ENCODE assay signal across 9 cellular contexts in the genomic region with DNA sequence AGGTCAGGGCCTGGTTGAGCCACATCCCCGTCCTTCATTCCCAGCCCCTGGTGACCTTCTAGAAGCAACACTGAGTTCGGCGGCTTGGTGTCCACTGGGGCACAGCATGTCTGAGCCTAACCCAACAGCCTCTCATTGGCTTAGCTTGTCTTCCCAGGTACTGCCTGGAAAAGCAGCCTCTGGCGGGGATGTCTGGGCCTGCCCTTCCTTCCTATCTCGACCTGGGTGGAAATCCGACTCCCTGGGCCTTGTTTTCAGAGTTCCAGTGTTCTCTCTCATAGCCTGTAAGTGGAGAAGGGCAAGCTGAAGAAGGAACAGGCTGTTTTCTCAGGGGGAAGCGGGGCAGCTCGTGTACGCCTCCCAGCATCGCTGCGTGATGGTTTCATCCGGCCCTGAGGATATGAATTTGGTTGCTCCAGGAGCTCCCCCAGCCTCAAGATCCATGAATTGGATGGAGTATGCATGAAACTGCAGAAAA.
A peak's percentile ranks its signal among the peaks of the same experiment; 100 is the strongest.
DNase-seq lines count a peak whose midpoint lies in the region; ATAC-seq, FAIRE-seq and TF ChIP-seq lines count a peak whose summit lies in the region.
"Had no signal": no experiment of that assay in that cellular context is flagged by ENCODE, and none has a peak within 500 bp of the region (broad histone marks: within the 10 kb centered on the region; RNA-seq: fewer than 3 reads in every experiment).

No MANE protein-coding gene starts in this region.

- ATAC-seq in HG02571 (IDR thresholded peaks at IDR 0.05; ENCODE audit: unreplicated experiment) = no peak

- H3K4me3 ChIP-seq in osteoblast (ENCODE audit: insufficient read depth, low read length) = no peak overlapping the region

- no peak for FAIRE-seq in GM19239 (lab: Jason Lieb, UNC)
- FAIRE-seq: TTC549 had no signal

- H3K79me2 ChIP-seq in osteoblast (ENCODE audit: insufficient read depth, low read length) = no peaks in the 10 kb centered on the region

- H4K20me1 ChIP-seq in osteoblast (ENCODE audit: insufficient read depth, low read length) = no peaks in the 10 kb centered on the region

- no peak overlapping the region for H2AFZ ChIP-seq in osteoblast (ENCODE audit: low read length)

- no peak overlapping the region for H3K4me2 ChIP-seq in osteoblast (ENCODE audit: insufficient read depth, low read length)

- H3K27ac ChIP-seq in cingulate gyrus (ENCODE audit: low read depth, low read length) (peak overlapping the region; percentile 99), osteoblast (ENCODE audit: low read depth, low read length) (peak overlapping the region; percentile 99)

- no peaks in the 10 kb centered on the region for H3K27me3 ChIP-seq in osteoblast (ENCODE audit: insufficient read depth, low read length)

- intact Hi-C loops in posterior cingulate gyrus (cut with DNase I) = loop anchor here (10.0 kb wide), 2 partner anchors 192 to 248 kb away; no protein-coding TSS in a partner anchor

- peaks cover 72% of the 10 kb centered on the region for H3K4me1 ChIP-seq in osteoblast (ENCODE audit: insufficient read depth, low read length)

- no peaks in the 10 kb centered on the region for H3K9me3 ChIP-seq in osteoblast (ENCODE audit: low read depth, low read length)

- DNase-seq in DMS79 (lab: John Stamatoyannopoulos, UW) (peak; percentile 66), NCI-H2171 treated with DMSO at 0.1 percent for 48 hours (lab: John Stamatoyannopoulos, UW) (peak; percentile 98), osteoblast (ENCODE audit: insufficient read length, low spot score, missing footprints) (no peak), GM19239 (ENCODE audit: insufficient read length, low spot score) (no peak), posterior cingulate gyrus (no peak)
- no peak for DNase-seq in activated CD4-positive, CD25-positive, alpha-beta regulatory T cell (lab: John Stamatoyannopoulos, UW)

- H3K36me3 ChIP-seq in osteoblast (ENCODE audit: insufficient read depth, low read length) = no peaks in the 10 kb centered on the region

- no peak for TF ChIP-seq CTCF in osteoblast (IDR thresholded peaks at IDR 0.05; ENCODE audit: extremely low read depth, low read depth, low read length)

Comparison
In these comparisons a context has a peak if more than half of its experiments do, and no peak if none do; other contexts are left out.
1. DNase-seq: peak in DMS79 (single experiment) and NCI-H2171 treated with DMSO at 0.1 percent for 48 hours (single experiment); none in osteoblast (single experiment), GM19239 (single experiment), posterior cingulate gyrus (0 of 10) and activated CD4-positive, CD25-positive, alpha-beta regulatory T cell (0 of 4).